ENCODE assay signal across 8 cellular contexts in genomic region chr19:18097993-18098890, GRCh38.
DNase-seq lines count a peak whose midpoint lies in the region; ATAC-seq and TF ChIP-seq lines count a peak whose summit lies in the region.

No MANE protein-coding gene starts in this region.

- H3K36me3 Mint-ChIP-seq in stimulated activated naive CD8-positive, alpha-beta T cell treated with anti-CD3 and anti-CD28 coated beads, Interleukin-15, Interleukin-2, amounts not matched to agents 100 ng/mL and 50 ng/mL, for 24 hours (ENCODE audit: low read depth), result no peaks in the 10 kb centered on the region

- H3K27ac Mint-ChIP-seq in stimulated activated naive CD8-positive, alpha-beta T cell treated with anti-CD3 and anti-CD28 coated beads, Interleukin-15, Interleukin-2, amounts not matched to agents 100 ng/mL and 50 ng/mL, for 24 hours, result peak overlapping the region; percentile 83

- DNase-seq in NCI-H82 (lab: John Stamatoyannopoulos, UW) (peak; percentile 71), NCI-H82 treated with DMSO at 0.1 percent for 48 hours (lab: John Stamatoyannopoulos, UW; ENCODE audit: unreplicated experiment) (no peak), SK-N-MC (ENCODE audit: low read depth, low spot score) (no peak), foreskin fibroblast (no peak), middle frontal gyrus (ENCODE audit: extremely low spot score, low spot score) (no peak), NCI-H1436 treated with DMSO at 0.1 percent for 48 hours (lab: John Stamatoyannopoulos, UW) (no peak)

- no peak for TF ChIP-seq CTCF in foreskin fibroblast (IDR thresholded peaks at IDR 0.05; ENCODE audit: low read depth, low read length)

- H3K4me3 ChIP-seq in SK-N-MC, result peak overlapping the region; percentile 86
- peak overlapping the region; percentile 42 to 60 for H3K4me3 ChIP-seq in foreskin fibroblast (ENCODE audit: low read depth in 1 of 2, low read length in 2 of 2)

- no peaks in the 10 kb centered on the region for H3K27me3 Mint-ChIP-seq in stimulated activated naive CD8-positive, alpha-beta T cell treated with anti-CD3 and anti-CD28 coated beads, Interleukin-15, Interleukin-2, amounts not matched to agents 100 ng/mL and 50 ng/mL, for 24 hours

- H3K9me3 Mint-ChIP-seq in stimulated activated naive CD8-positive, alpha-beta T cell treated with anti-CD3 and anti-CD28 coated beads, Interleukin-15, Interleukin-2, amounts not matched to agents 100 ng/mL and 50 ng/mL, for 24 hours, result no peaks in the 10 kb centered on the region

- peak overlapping the region; percentile 88 for H3K4me3 Mint-ChIP-seq in stimulated activated naive CD8-positive, alpha-beta T cell treated with anti-CD3 and anti-CD28 coated beads, Interleukin-15, Interleukin-2, amounts not matched to agents 100 ng/mL and 50 ng/mL, for 24 hours

- H3K9ac ChIP-seq in SK-N-MC (ENCODE audit: insufficient read length), result peak overlapping the region; percentile 77

- no peaks in the 10 kb centered on the region for H3K36me3 ChIP-seq in SK-N-MC (ENCODE audit: insufficient read depth, low read length)

- ATAC-seq in GM18520 (IDR thresholded peaks at IDR 0.05; ENCODE audit: unreplicated experiment), result no peak

- no peak overlapping the region for H3K27ac ChIP-seq in SK-N-MC

- no peaks in the 10 kb centered on the region for H3K9me3 ChIP-seq in SK-N-MC (ENCODE audit: low read depth, low read length)

- H3K4me1 Mint-ChIP-seq in stimulated activated naive CD8-positive, alpha-beta T cell treated with anti-CD3 and anti-CD28 coated beads, Interleukin-15, Interleukin-2, amounts not matched to agents 100 ng/mL and 50 ng/mL, for 24 hours (ENCODE audit: low read depth), result peaks cover 32% of the 10 kb centered on the region
